8 cellular contexts compared by ENCODE assay signal in the genomic region with DNA sequence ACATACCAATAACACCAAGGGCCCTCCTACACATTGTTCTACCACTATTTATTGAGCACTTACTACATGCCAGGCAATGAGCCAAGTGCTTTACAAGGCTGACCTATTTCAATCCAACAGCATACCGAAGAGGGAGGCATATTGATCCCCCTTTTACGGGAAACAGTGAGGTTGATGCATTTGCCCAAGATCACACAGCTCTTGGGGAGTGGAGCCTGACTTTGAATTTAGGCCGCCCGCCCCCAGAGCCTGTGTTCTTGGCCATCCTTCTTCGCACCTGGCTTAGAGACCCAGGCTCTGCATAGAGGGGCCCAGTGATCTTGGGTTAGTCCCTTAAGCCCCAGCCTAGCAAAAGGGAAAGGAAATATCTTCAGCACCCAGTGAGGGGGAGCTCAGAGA.
DNase-seq lines count a peak whose midpoint lies in the region; TF ChIP-seq lines count a peak whose summit lies in the region.

No MANE protein-coding gene starts in this region.

- no peaks in the 10 kb centered on the region for H3K9me2 ChIP-seq in MM.1S (replicated peaks; ENCODE audit: insufficient read depth, low read length)

- H3K4me3 ChIP-seq in AG09309 (ENCODE audit: control insufficient read depth, low read depth, low read length) (peak overlapping the region; percentile 31), MM.1S (ENCODE audit: low read length) (peak overlapping the region; percentile 16; the same call in 1 of the 2 replicates), endodermal cell (ENCODE audit: low read length) (peak overlapping the region; percentile 66), neuronal stem cell (ENCODE audit: low read length in 2 of 2) (no peak overlapping the region)

- peak overlapping the region; percentile 93 for H3K18ac ChIP-seq in neuronal stem cell (ENCODE audit: low read length)

- H3K27me3 ChIP-seq in MM.1S (replicated peaks; ENCODE audit: insufficient read depth, low read length) (peaks cover 20% of the 10 kb centered on the region), endodermal cell (ENCODE audit: control insufficient read depth, insufficient read depth, low read length, poor library complexity, severe bottlenecking) (no peaks in the 10 kb centered on the region), neuronal stem cell (ENCODE audit: control insufficient read depth in 3 of 3, insufficient read depth in 3 of 3, low read depth in 1 of 3, low read length in 3 of 3) (no peaks in the 10 kb centered on the region)

- peak overlapping the region; percentile 70; the same call in 1 of the 2 replicates for H2AFZ ChIP-seq in MM.1S (ENCODE audit: low read length)
- H2AFZ ChIP-seq in neuronal stem cell (ENCODE audit: low read length): peak overlapping the region; percentile 70

- peak overlapping the region; percentile 59 for H2BK5ac ChIP-seq in neuronal stem cell (ENCODE audit: low read length)

- H3K36me3 ChIP-seq in MM.1S (replicated peaks; ENCODE audit: insufficient read depth, low read length): no peaks in the 10 kb centered on the region
- H3K36me3 ChIP-seq in endodermal cell (ENCODE audit: control insufficient read depth, insufficient read depth, low read length): no peaks in the 10 kb centered on the region
- no peaks in the 10 kb centered on the region for H3K36me3 ChIP-seq in neuronal stem cell (replicated peaks in 1 of 2; ENCODE audit: control insufficient read depth in 2 of 2, insufficient read depth in 2 of 2, low read length in 2 of 2)

- H3K79me1 ChIP-seq in neuronal stem cell (ENCODE audit: low read depth, low read length): no peaks in the 10 kb centered on the region

- peaks cover 16% of the 10 kb centered on the region for H3K4me1 Mint-ChIP-seq in endodermal cell

- H2BK15ac ChIP-seq in neuronal stem cell (ENCODE audit: low read length): peak overlapping the region; percentile 39

- H3K4me3 Mint-ChIP-seq in endodermal cell: peak overlapping the region; percentile 56

- peak overlapping the region; percentile 95 for H2BK120ac ChIP-seq in neuronal stem cell (ENCODE audit: low read depth, low read length)

- H4K20me1 ChIP-seq in MM.1S (ENCODE audit: insufficient read depth, low read length): no peaks in the 10 kb centered on the region

- no peaks in the 10 kb centered on the region for H3K9me3 Mint-ChIP-seq in endodermal cell

- peak overlapping the region; percentile 34 for H4K91ac ChIP-seq in neuronal stem cell (ENCODE audit: low read depth, low read length, poor library complexity)

- H3F3A ChIP-seq in MM.1S (ENCODE audit: insufficient read depth, low read length): no peaks in the 10 kb centered on the region

- no peaks in the 10 kb centered on the region for H3K79me2 ChIP-seq in MM.1S (ENCODE audit: low read length)

- no peak overlapping the region for H3K27ac ChIP-seq in MM.1S (ENCODE audit: low read length)
- H3K27ac ChIP-seq in endodermal cell (ENCODE audit: low read depth, low read length): peak overlapping the region; percentile 92
- no peak overlapping the region for H3K27ac ChIP-seq in neuronal stem cell (replicated peaks; ENCODE audit: low read length)

- no peak overlapping the region for H3K9ac ChIP-seq in MM.1S (ENCODE audit: low read length)
- H3K9ac ChIP-seq in endodermal cell (ENCODE audit: extremely low read depth, low read length, poor library complexity, severe bottlenecking): no peak overlapping the region
- no peak overlapping the region for H3K9ac ChIP-seq in neuronal stem cell (ENCODE audit: low read depth, low read length, poor library complexity)

- no peak overlapping the region for H4K8ac ChIP-seq in neuronal stem cell (ENCODE audit: low read depth, low read length)

- WGBS in endodermal cell (ENCODE audit: insufficient coverage in 1 of 2, insufficient read length in 1 of 2), 2 experiments: 69 to 80% methylated on average over 3 to 5 of the region's 5 CpGs
- no CpG with 5 or more reads among the region's 5 CpGs for WGBS in neuronal stem cell (ENCODE audit: extremely low coverage in 2 of 2, insufficient read length in 2 of 2, insufficient replicate concordance in 1 of 2), 2 donors

- no peaks in the 10 kb centered on the region for H3K9me3 ChIP-seq in MM.1S (replicated peaks; ENCODE audit: insufficient read depth, low read length)
- peaks cover 3% of the 10 kb centered on the region for H3K9me3 ChIP-seq in endodermal cell (ENCODE audit: control insufficient read depth, low read length)
- peaks cover 0 to 2% of the 10 kb centered on the region in 2 donors for H3K9me3 ChIP-seq in neuronal stem cell (replicated peaks in 1 of 2; ENCODE audit: control insufficient read depth in 2 of 2, insufficient read depth in 1 of 2, low read depth in 1 of 2, low read length in 2 of 2)

- H2AK5ac ChIP-seq in neuronal stem cell (ENCODE audit: low read depth, low read length): peak overlapping the region; percentile 84

- H3K4ac ChIP-seq in neuronal stem cell (ENCODE audit: low read length): no peak overlapping the region

- H3K14ac ChIP-seq in neuronal stem cell (ENCODE audit: low read length): no peak overlapping the region

- H3K4me2 ChIP-seq in MM.1S (ENCODE audit: low read depth, low read length): peak overlapping the region; percentile 76; the same call in 1 of the 2 replicates
- H3K4me2 ChIP-seq in neuronal stem cell (ENCODE audit: insufficient read depth, low read length, poor library complexity, severe bottlenecking): no peak overlapping the region

- peak overlapping the region; percentile 44 for H2BK12ac ChIP-seq in neuronal stem cell (ENCODE audit: low read length)

- H3K4me1 ChIP-seq in MM.1S (ENCODE audit: low read length) (0 out of 2 replicates have a peak, but pooled peaks cover 4% of the 10 kb centered on the region), endodermal cell (ENCODE audit: control insufficient read depth, insufficient read depth, low read length) (peaks cover 4% of the 10 kb centered on the region), neuronal stem cell (ENCODE audit: control insufficient read depth in 2 of 2, insufficient read depth in 1 of 2, low read depth in 1 of 2, low read length in 2 of 2) (peaks cover 32% of the 10 kb centered on the region in 2 donors)

- H3K27me3 Mint-ChIP-seq in endodermal cell (ENCODE audit: insufficient read depth): no peaks in the 10 kb centered on the region

- TF ChIP-seq CTCF in AG09309 (IDR thresholded peaks at IDR 0.05; ENCODE audit: control insufficient read depth, insufficient read depth, low read depth, low read length, missing control alignments) (no peak), MM.1S (IDR thresholded peaks at IDR 0.05; ENCODE audit: low read length) (no peak), endodermal cell (conservative IDR thresholded peaks at IDR 0.05) (no peak), GM20000 (IDR thresholded peaks at IDR 0.05; ENCODE audit: extremely low read depth, missing control alignments) (no peak)

- no peaks in the 10 kb centered on the region for H3K36me3 Mint-ChIP-seq in endodermal cell (ENCODE audit: low read depth)

- peak overlapping the region; percentile 95 for H3K27ac Mint-ChIP-seq in endodermal cell

- no peak overlapping the region for H3K23ac ChIP-seq in neuronal stem cell (ENCODE audit: low read depth, low read length, poor library complexity)

- DNase-seq in AG09309 (ENCODE audit: low read depth) (peak; percentile 82), MM.1S (no peak), endodermal cell (no peak), neuronal stem cell (ENCODE audit: low spot score) (no peak), NCI-H446 (lab: John Stamatoyannopoulos, UW) (no peak), GM20000 (ENCODE audit: low spot score) (no peak), medulla oblongata (ENCODE audit: extremely low spot score) (no peak)
- DNase-seq in activated effector memory CD4-positive, alpha-beta T cell treated with anti-CD3 and anti-CD28 coated beads, Interleukin-2, amount 50 U/mL, for 16 hours: no peak

Comparison
In these comparisons a context has a peak if more than half of its experiments do, and no peak if none do; other contexts are left out.
1. H3K4me3 ChIP-seq: peak in AG09309 (single experiment), MM.1S (single experiment) and endodermal cell (single experiment); none in neuronal stem cell (0 of 2).